Comparison of ENCODE assay signal across 8 cellular contexts in the genomic region with DNA sequence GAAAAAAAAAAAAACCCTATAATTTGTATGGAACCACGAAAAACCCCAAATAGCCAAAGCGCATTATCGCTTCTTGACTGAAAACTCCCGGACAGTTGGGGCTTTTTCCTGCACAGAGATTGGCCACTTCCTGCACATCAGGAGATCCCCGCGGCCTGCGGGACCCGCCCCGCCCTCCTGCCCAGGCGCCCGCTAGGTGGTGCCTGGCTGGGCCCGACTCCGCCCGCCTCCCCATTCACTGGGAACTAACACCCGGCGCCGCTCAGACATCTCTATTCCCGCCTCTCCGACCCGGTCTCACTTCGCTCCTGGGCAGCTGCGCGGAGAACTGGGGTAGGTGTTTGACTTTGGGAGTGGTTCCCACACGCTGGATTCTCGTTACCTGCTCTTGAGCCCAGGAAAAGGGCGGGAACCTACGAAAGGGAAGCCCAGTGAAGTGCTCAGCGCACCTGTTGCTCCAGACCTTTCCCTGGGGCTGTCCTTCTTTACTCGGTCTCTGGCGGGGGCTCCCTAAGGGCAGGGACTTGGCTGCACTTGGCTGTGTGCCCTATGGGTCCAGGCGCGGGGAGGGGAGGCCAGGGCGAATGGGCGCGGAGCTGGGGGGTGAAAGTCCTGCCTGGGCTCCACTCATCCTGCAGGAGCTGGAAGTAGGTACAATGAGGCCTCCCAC. TPM values are rescaled to one million over a fixed set of nuclear protein-coding genes. Genes with fewer than 3 reads are reported as not detected.
DNase-seq lines count a peak whose midpoint lies in the region; ATAC-seq and TF ChIP-seq lines count a peak whose summit lies in the region.

TSS of gene HMSD (plus strand) at position 234 of the 670 bp plus-strand sequence. CDS start 4,155 bp downstream, outside the sequence.

- no peak within 1 kb of the TSS for H3K27ac ChIP-seq in SJCRH30

- peaks cover 0 to under 1% (median 0%) of the 10 kb centered on the region in 3 donors for H3K36me3 Mint-ChIP-seq in immature natural killer cell

- no peak within 1 kb of the TSS for H3K4me3 ChIP-seq in SJCRH30

- H3K4me3 Mint-ChIP-seq in immature natural killer cell: peak within 1 kb of the TSS in 2 of 5 donors; percentile 11 to 73

- no peaks in the 10 kb centered on the region for H3K36me3 ChIP-seq in SJCRH30

- TF ChIP-seq POLR2A in Raji (IDR thresholded peaks at IDR 0.05; ENCODE audit: insufficient read depth, low read depth, low read length): peak; percentile 60

- ATAC-seq in GM19468 (IDR thresholded peaks at IDR 0.05; ENCODE audit: extremely low read depth, unreplicated experiment): peak; percentile 72
- ATAC-seq in HG03558 (IDR thresholded peaks at IDR 0.05; ENCODE audit: extremely low read depth, unreplicated experiment): peak; percentile 51

- H3K27ac Mint-ChIP-seq in immature natural killer cell: no peak within 1 kb of the TSS

- peaks cover 2 to 22% (median 10%) of the 10 kb centered on the region in 3 donors for H3K27me3 Mint-ChIP-seq in immature natural killer cell (ENCODE audit: low read depth in 3 of 3)

- DNase-seq in DMS53 treated with DMSO at 0.1 percent for 48 hours (lab: John Stamatoyannopoulos, UW; ENCODE audit: unreplicated experiment): peak; percentile 96
- DNase-seq in astrocyte of the hippocampus (ENCODE audit: low read depth, low spot score): peak; percentile 63
- DNase-seq in immature natural killer cell: peak in 2 of 3 donors; percentile 14 to 19
- DNase-seq in stimulated activated CD4-positive, alpha-beta T cell treated with anti-CD3 and anti-CD28 coated beads, Interleukin-15, amount 100 ng/mL, for 1 hour (ENCODE audit: low read depth in 1 of 2, low spot score in 1 of 2): peak; percentile 19 to 44
- DNase-seq in SJCRH30: no peak

- H3K4me1 Mint-ChIP-seq in immature natural killer cell: peaks cover 0 to 3% of the 10 kb centered on the region in 2 donors

- no peaks in the 10 kb centered on the region for H3K4me1 ChIP-seq in SJCRH30

- no peaks in the 10 kb centered on the region for H3K27me3 ChIP-seq in SJCRH30

- no peaks in the 10 kb centered on the region for H3K9me3 ChIP-seq in SJCRH30 (replicated peaks)

- H3K9me3 Mint-ChIP-seq in immature natural killer cell: no peaks in the 10 kb centered on the region

RNA-seq across cellular contexts. Expression of gene HMSD, which starts in this region (rescaled TPM):
- polyA plus RNA-seq in immature natural killer cell: not detected
- total RNA-seq in SJCRH30 (2014; rRNA removed; shearing (Covaris generic)): not detected in 2 replicates

Comparison
In these comparisons a context has a peak if more than half of its experiments do, and no peak if none do; other contexts are left out.
1. Peak in DNase-seq in immature natural killer cell; RNA of the gene not detected or under 1 TPM.
2. DNase-seq: peak in DMS53 treated with DMSO at 0.1 percent for 48 hours (single experiment), astrocyte of the hippocampus (single experiment) and stimulated activated CD4-positive, alpha-beta T cell treated with anti-CD3 and anti-CD28 coated beads, Interleukin-15, amount 100 ng/mL, for 1 hour (2 of 2); none in SJCRH30 (0 of 2).